Comparison of ENCODE assay signal across 8 cellular contexts in genomic region chr5:50325237-50325832, GRCh38.
DNase-seq lines count a peak whose midpoint lies in the region; ATAC-seq, FAIRE-seq and TF ChIP-seq lines count a peak whose summit lies in the region.

No MANE protein-coding gene starts in this region.

- peak; percentile 53 for TF ChIP-seq CTCF in AG09309 (IDR thresholded peaks at IDR 0.05; ENCODE audit: control insufficient read depth, insufficient read depth, low read depth, low read length, missing control alignments)
- peak; percentile 87 for TF ChIP-seq CTCF in RWPE2 (IDR thresholded peaks at IDR 0.05; ENCODE audit: poor library complexity, severe bottlenecking)
- peak; percentile 38 to 73 (median 50) for TF ChIP-seq CTCF in testis (IDR thresholded peaks at IDR 0.05)

- H3K36me3 ChIP-seq in RWPE2 (ENCODE audit: low read depth) (no peaks in the 10 kb centered on the region), testis (ENCODE audit: low read depth, missing control alignments) (no peaks in the 10 kb centered on the region)

- H3K27ac ChIP-seq in RWPE2 (ENCODE audit: poor library complexity, severe bottlenecking), result no peak overlapping the region
- no peak overlapping the region for H3K27ac ChIP-seq in testis

- ATAC-seq in RWPE2 (ENCODE audit: low read depth), result no peak

- H3K4me3 ChIP-seq in AG09309 (ENCODE audit: control insufficient read depth, low read depth, low read length) (no peak overlapping the region), RWPE2 (ENCODE audit: severe bottlenecking) (no peak overlapping the region), testis (no peak overlapping the region)

- intact Hi-C loops in testis (cut with DNase I; ENCODE audit: low total_unique reads), result no loop called here

- H3K9me3 ChIP-seq in RWPE2 (ENCODE audit: severe bottlenecking) (no peaks in the 10 kb centered on the region), testis (no peaks in the 10 kb centered on the region)

- TF ChIP-seq POLR2A in testis (IDR thresholded peaks at IDR 0.05), result no peak

- FAIRE-seq in GM18507 (lab: Jason Lieb, UNC) (peak; percentile 67), frontal cortex (lab: Jason Lieb, UNC) (peak; percentile 94)

- 19 to 27% methylated on average over 4 of the region's 4 CpGs for WGBS in testis, 2 donors

- no peak for DNase-seq in AG09309 (ENCODE audit: low read depth)
- peak; percentile 2 for DNase-seq in GM18507 (ENCODE audit: extremely low spot score, insufficient read length, low read depth)
- no peak for DNase-seq in RWPE2 (ENCODE audit: low spot score)
- no peak for DNase-seq in frontal cortex (ENCODE audit: low spot score in 2 of 2)
- no peak for DNase-seq in testis
- DNase-seq in COR-L47 (lab: John Stamatoyannopoulos, UW), result no peak
- DNase-seq in NCI-H446 treated with DMSO at 0.1 percent for 48 hours (lab: John Stamatoyannopoulos, UW), result no peak
- DNase-seq in activated CD8-positive, alpha-beta memory T cell treated with anti-CD3 and anti-CD28 coated beads, Interleukin-2, amount 50 U/mL, for 4 hours, result no peak

- H3K27me3 ChIP-seq in RWPE2 (ENCODE audit: insufficient read depth, poor library complexity, severe bottlenecking), result no peaks in the 10 kb centered on the region
- no peaks in the 10 kb centered on the region for H3K27me3 ChIP-seq in testis

- no peaks in the 10 kb centered on the region for H3K4me1 ChIP-seq in RWPE2 (ENCODE audit: insufficient read depth, poor library complexity, severe bottlenecking)
- H3K4me1 ChIP-seq in testis, result no peaks in the 10 kb centered on the region
